ENCODE assay signal across 8 cellular contexts in genomic region chr4:148445071-148445902, GRCh38. TPM values are rescaled to one million over a fixed set of nuclear protein-coding genes. Genes with fewer than 3 reads are reported as not detected.
DNase-seq lines count a peak whose midpoint lies in the region; ATAC-seq and TF ChIP-seq lines count a peak whose summit lies in the region.

No MANE protein-coding gene starts in this region.

- H3K9me2 ChIP-seq in SU-DHL-6 (replicated peaks; ENCODE audit: insufficient read depth, low read length), result no peaks in the 10 kb centered on the region

- POLR2A ChIA-PET in AG04449 (lab: Yijun Ruan, JAX), result no interaction called here

- H3K9ac ChIP-seq in SU-DHL-6 (ENCODE audit: low read length), result peak overlapping the region; percentile 55

- H3K4me2 ChIP-seq in SU-DHL-6 (ENCODE audit: low read depth, low read length, poor library complexity, severe bottlenecking), result peak overlapping the region; percentile 47

- H3K4me3 ChIP-seq in AG04449 (ENCODE audit: low read depth, low read length), result peak overlapping the region; percentile 51
- H3K4me3 ChIP-seq in SU-DHL-6 (ENCODE audit: insufficient read depth, low read length, poor library complexity, severe bottlenecking), result peak overlapping the region; percentile 46
- H3K4me3 ChIP-seq in ascending aorta, result peak overlapping the region; percentile 92 to 99
- H3K4me3 ChIP-seq in iPS-11a (ENCODE audit: low read depth, low read length), result peak overlapping the region; percentile 62
- peak overlapping the region; percentile 91 to 96 (median 93) for H3K4me3 ChIP-seq in sigmoid colon

- WGBS in sigmoid colon, 2 donors, result 1% methylated on average over 103 of the region's 103 CpGs

- H4K20me1 ChIP-seq in SU-DHL-6 (ENCODE audit: low read depth, low read length), result no peaks in the 10 kb centered on the region

- peaks cover 0 to 9% of the 10 kb centered on the region in 2 donors for H3K4me1 ChIP-seq in ascending aorta
- peaks cover 0 to 26% (median 11%) of the 10 kb centered on the region in 4 donors for H3K4me1 ChIP-seq in sigmoid colon

- ATAC-seq in GM19452 (IDR thresholded peaks at IDR 0.05; ENCODE audit: unreplicated experiment), result peak; percentile 14

- no peaks in the 10 kb centered on the region for H3K36me3 ChIP-seq in SU-DHL-6 (ENCODE audit: low read length)
- no peaks in the 10 kb centered on the region for H3K36me3 ChIP-seq in ascending aorta
- no peaks in the 10 kb centered on the region for H3K36me3 ChIP-seq in sigmoid colon

- H3K27me3 ChIP-seq in SU-DHL-6 (ENCODE audit: low read length) (no peaks in the 10 kb centered on the region), ascending aorta (no peaks in the 10 kb centered on the region), sigmoid colon (no peaks in the 10 kb centered on the region)

- DNase-seq in AG04449 (ENCODE audit: low read depth, low spot score) (no peak), ascending aorta (ENCODE audit: low spot score in 2 of 2) (peak in 1 of 2 donors; percentile 84), sigmoid colon (peak; percentile 85), NCI-H187 (lab: John Stamatoyannopoulos, UW) (no peak), DMS153 treated with DMSO at 0.1 percent for 48 hours (lab: John Stamatoyannopoulos, UW; ENCODE audit: unreplicated experiment) (no peak)

- CTCF ChIA-PET in AG04449 (lab: Yijun Ruan, JAX), result no interaction called here

- H3F3A ChIP-seq in SU-DHL-6 (ENCODE audit: insufficient read depth), result peaks cover 3% of the 10 kb centered on the region; the same call in 1 of the 2 replicates

- no peaks in the 10 kb centered on the region for H3K9me3 ChIP-seq in SU-DHL-6 (ENCODE audit: insufficient read depth, low read length)
- H3K9me3 ChIP-seq in ascending aorta, result no peaks in the 10 kb centered on the region
- no peaks in the 10 kb centered on the region for H3K9me3 ChIP-seq in sigmoid colon

- no peaks in the 10 kb centered on the region for H3K79me2 ChIP-seq in SU-DHL-6 (ENCODE audit: insufficient read depth, low read length)

- TF ChIP-seq EP300 in sigmoid colon (IDR thresholded peaks at IDR 0.05), result no peak

- no peak for TF ChIP-seq POLR2A in sigmoid colon (IDR thresholded peaks at IDR 0.05)

- H2AFZ ChIP-seq in SU-DHL-6 (ENCODE audit: low read depth, low read length, severe bottlenecking), result peak overlapping the region; percentile 80

- intact Hi-C loops in ascending aorta (cut with DNase I), result loop anchor here (10.0 kb wide), 4 partner anchors 530 to 1790 kb away; partner anchors contain the start of gene PRMT9
- intact Hi-C loops in sigmoid colon (cut with DNase I), result loop anchor here (5.0 to 10.0 kb wide), 3 partner anchors 183 to 520 kb away; no protein-coding TSS in a partner anchor

- H3K27ac ChIP-seq in SU-DHL-6 (ENCODE audit: low read depth, low read length) (no peak overlapping the region), ascending aorta (peak overlapping the region; percentile 58 to 95), sigmoid colon (peak overlapping the region; percentile 92 to 97 (median 96))

- TF ChIP-seq CTCF in AG04449 (IDR thresholded peaks at IDR 0.05; ENCODE audit: insufficient read depth, low read length, missing control alignments) (no peak), SU-DHL-6 (IDR thresholded peaks at IDR 0.05; ENCODE audit: insufficient read depth, low read length, poor library complexity, severe bottlenecking) (no peak), ascending aorta (IDR thresholded peaks at IDR 0.05) (peak in 1 of 3 experiments; percentile 23), sigmoid colon (IDR thresholded peaks at IDR 0.05) (no peak)

RNA-seq across cellular contexts. Expression of gene NR3C2, which starts 3.1 kb away (rescaled TPM):
- total RNA-seq in ascending aorta, result 42.3 TPM
- 10 to 100 TPM; 15.6 to 34.9 (median 21.3) TPM for total RNA-seq in sigmoid colon
- polyA plus RNA-seq in sigmoid colon, result 10 to 100 TPM; 17.8 to 24.0 (median 23.4) TPM
